ENCODE assay signal across 9 cellular contexts in the genomic region with DNA sequence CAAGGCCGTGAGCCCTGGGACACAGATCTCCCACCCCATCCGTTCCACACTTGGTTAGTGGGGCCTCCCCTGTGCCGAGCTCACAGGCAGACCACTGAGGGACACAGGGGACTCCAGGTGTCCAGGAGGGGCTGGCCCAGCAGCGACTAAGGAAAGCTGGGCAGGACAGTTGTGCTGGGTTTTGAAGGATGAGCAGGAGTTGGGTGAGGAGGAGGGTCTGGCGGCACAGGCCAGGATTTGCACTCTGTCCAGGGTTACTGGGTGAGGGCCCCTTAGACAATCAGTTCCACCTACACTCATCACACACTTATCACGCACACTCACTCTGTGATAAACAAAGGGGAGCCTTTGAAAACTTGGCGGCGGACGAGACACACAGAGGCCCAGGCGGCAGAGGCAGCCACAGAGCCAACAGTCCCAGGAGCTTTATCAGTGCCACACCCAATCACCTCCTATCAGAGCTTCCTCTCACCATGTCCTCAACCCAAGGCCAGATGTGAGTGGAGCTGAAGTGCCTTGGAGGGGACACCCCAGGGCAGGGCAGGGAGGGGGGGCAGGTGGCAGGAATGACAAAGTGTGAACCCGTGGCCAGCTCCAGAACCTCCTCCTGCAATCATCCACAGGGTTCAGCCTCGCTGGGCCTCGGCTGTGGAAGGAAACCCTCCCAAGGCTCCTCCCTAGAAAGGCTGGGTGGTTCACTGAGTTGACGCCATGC. TPM values are rescaled to one million over a fixed set of nuclear protein-coding genes. Genes with fewer than 3 reads are reported as not detected.
A peak's percentile ranks its signal among the peaks of the same experiment; 100 is the strongest.
DNase-seq lines count a peak whose midpoint lies in the region; ATAC-seq and TF ChIP-seq lines count a peak whose summit lies in the region.
"Had no signal": no experiment of that assay in that cellular context is flagged by ENCODE, and none has a peak within 500 bp of the region (broad histone marks: within the 10 kb centered on the region; RNA-seq: fewer than 3 reads in every experiment).

No MANE protein-coding gene starts in this region.

- peak overlapping the region; percentile 94 for H3K4me3 ChIP-seq in CD8-positive, alpha-beta T cell (ENCODE audit: low read depth, low read length)
- H3K4me3 ChIP-seq in mesodermal cell (ENCODE audit: extremely low read depth, insufficient read depth, low read length, poor library complexity, severe bottlenecking): no peak overlapping the region
- no peak overlapping the region for H3K4me3 ChIP-seq in uterus

- no peaks in the 10 kb centered on the region for H3K9me3 ChIP-seq in CD8-positive, alpha-beta T cell (ENCODE audit: low read length)
- H3K9me3 ChIP-seq in mesodermal cell (ENCODE audit: control insufficient read depth, low read length) (no peaks in the 10 kb centered on the region), uterus (no peaks in the 10 kb centered on the region)
- H3K9me3 ChIP-seq: neutrophil had no signal

- peak overlapping the region; percentile 99 for H3K27ac Mint-ChIP-seq in CD8-positive, alpha-beta T cell

- no peaks in the 10 kb centered on the region for H3K27me3 Mint-ChIP-seq in CD8-positive, alpha-beta T cell (ENCODE audit: low read depth)

- H3K27me3 ChIP-seq in CD8-positive, alpha-beta T cell (ENCODE audit: insufficient read depth, low read length): no peaks in the 10 kb centered on the region
- no peaks in the 10 kb centered on the region for H3K27me3 ChIP-seq in uterus

- no peak for TF ChIP-seq POLR2A in uterus (IDR thresholded peaks at IDR 0.05)

- H3K36me3 ChIP-seq in CD8-positive, alpha-beta T cell (ENCODE audit: insufficient read depth, low read length): peaks cover 9% of the 10 kb centered on the region
- peaks cover 13% of the 10 kb centered on the region for H3K36me3 ChIP-seq in mesodermal cell (ENCODE audit: control insufficient read depth, insufficient read depth, low read length)
- no peaks in the 10 kb centered on the region for H3K36me3 ChIP-seq in uterus
- H3K36me3 ChIP-seq: neutrophil had no signal

- no peak for TF ChIP-seq CTCF in CD8-positive, alpha-beta T cell (IDR thresholded peaks at IDR 0.05)
- TF ChIP-seq CTCF in uterus (IDR thresholded peaks at IDR 0.05): no peak

- DNase-seq in CD8-positive, alpha-beta T cell: peak in 6 of 7 experiments; percentile 21 to 74 (median 46)
- DNase-seq in activated CD8-positive, alpha-beta memory T cell treated with anti-CD3 and anti-CD28 coated beads, Interleukin-2, amount 50 U/mL, for 4 hours: peak; percentile 36
- DNase-seq in uterus (no peak), NCI-H187 (lab: John Stamatoyannopoulos, UW) (no peak)

- H3K4me1 ChIP-seq in CD8-positive, alpha-beta T cell (ENCODE audit: insufficient read depth, low read length): peaks cover 86% of the 10 kb centered on the region
- H3K4me1 ChIP-seq in mesodermal cell (ENCODE audit: control insufficient read depth, insufficient read depth, low read length, poor library complexity, severe bottlenecking) (peaks cover 58% of the 10 kb centered on the region), uterus (peaks cover 11 to 40% of the 10 kb centered on the region in 2 donors)

- H3K4me3 Mint-ChIP-seq in CD8-positive, alpha-beta T cell: peak overlapping the region; percentile 90

- WGBS in mesodermal cell (ENCODE audit: insufficient coverage in 2 of 2), 2 experiments: 88 to 96% methylated on average over 7 to 8 of the region's 14 CpGs

- peak overlapping the region; percentile 94 for H3K27ac ChIP-seq in CD8-positive, alpha-beta T cell (ENCODE audit: low read depth, low read length)
- H3K27ac ChIP-seq in mesodermal cell (ENCODE audit: low read depth, low read length, severe bottlenecking): peak overlapping the region; percentile 10
- H3K27ac ChIP-seq in uterus: peak overlapping the region; percentile 89 to 90
- H3K27ac ChIP-seq: neutrophil had no signal

- CTCF ChIA-PET in CD8-positive, alpha-beta T cell (lab: Charles Lee): interaction anchor here (0.8 to 6.8 kb wide), 6 partner anchors 11 to 59 kb away, joined by 3 to 61 read pairs (median 4); a partner anchor contains a TSS

- ATAC-seq in CD8-positive, alpha-beta T cell: peak; percentile 25
- ATAC-seq in HG02840 (IDR thresholded peaks at IDR 0.05; ENCODE audit: low FRiP score, unreplicated experiment): peak; percentile 20
- ATAC-seq in HG02763 (IDR thresholded peaks at IDR 0.05; ENCODE audit: unreplicated experiment): no peak
- no peak for ATAC-seq in HG03139 (IDR thresholded peaks at IDR 0.05; ENCODE audit: unreplicated experiment)

- POLR2A ChIA-PET in CD8-positive, alpha-beta T cell (lab: Charles Lee): interaction anchor here (1.4 to 2.2 kb wide), 5 partner anchors 9 to 60 kb away, joined by 3 to 8 read pairs (median 8); a partner anchor contains a TSS

- H3K36me3 Mint-ChIP-seq in CD8-positive, alpha-beta T cell: peaks cover 20% of the 10 kb centered on the region

- intact Hi-C loops in CD8-positive, alpha-beta T cell (cut with DNase I, micrococcal nuclease): loop anchor here (2.0 to 10.0 kb wide), 9 partner anchors 212 to 944 kb away; a partner anchor contains a TSS
- intact Hi-C loops in uterus (cut with DNase I; ENCODE audit: low total_unique reads): no loop called here

- no peaks in the 10 kb centered on the region for H3K9me3 Mint-ChIP-seq in CD8-positive, alpha-beta T cell

- peaks cover 82% of the 10 kb centered on the region for H3K4me1 Mint-ChIP-seq in CD8-positive, alpha-beta T cell (ENCODE audit: low read depth)

RNA-seq across cellular contexts. Expression of a gene that starts 26.6 kb away (rescaled TPM):
- 10 to 100 TPM; 92.1 to 92.4 TPM for total RNA-seq in CD8-positive, alpha-beta T cell
- polyA plus RNA-seq in mesodermal cell (2013, experiment 1 of 2): 84.2 TPM
- polyA plus RNA-seq in mesodermal cell (2013, experiment 2 of 2): 78.8 TPM
- total RNA-seq in uterus: 100 to 1,000 TPM in 1 of 4 donors, 10 to 100 TPM in 3; 41.5 to 112 (median 57.8) TPM

Comparison
In these comparisons a context has a peak if more than half of its experiments do, and no peak if none do; other contexts are left out.
1. ATAC-seq: peak in CD8-positive, alpha-beta T cell (single experiment) and HG02840 (single experiment); none in HG02763 (single experiment) and HG03139 (single experiment).
2. DNase-seq: peak in CD8-positive, alpha-beta T cell (6 of 7) and activated CD8-positive, alpha-beta memory T cell treated with anti-CD3 and anti-CD28 coated beads, Interleukin-2, amount 50 U/mL, for 4 hours (single experiment); none in uterus (0 of 2) and NCI-H187 (0 of 2).
3. H3K27ac ChIP-seq: peak in every context shown above with its lines; median percentile 94 in CD8-positive, alpha-beta T cell; 90 in uterus; 10 in mesodermal cell.